In the genomic region with DNA sequence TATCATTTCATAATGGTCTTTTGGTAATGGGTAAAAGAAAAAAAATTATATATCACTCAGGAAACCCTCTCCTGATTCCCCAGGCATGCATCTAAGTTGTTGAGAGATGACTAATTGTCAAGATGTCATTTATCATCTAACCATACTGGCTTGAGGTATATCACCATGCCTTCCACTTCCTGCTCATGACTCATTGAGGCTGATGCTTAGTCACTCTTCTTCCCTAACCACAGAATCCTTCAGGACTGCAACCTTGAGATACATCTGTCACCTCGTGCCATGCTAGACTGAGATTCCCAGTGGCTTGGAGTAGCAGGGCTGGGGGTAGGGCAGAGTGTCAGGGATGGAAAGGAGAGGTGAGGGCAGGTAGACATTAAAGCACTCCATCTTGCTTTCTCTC, we compare ENCODE assay signal across 10 cellular contexts.
A peak's percentile ranks its signal among the peaks of the same experiment; 100 is the strongest.
DNase-seq lines count a peak whose midpoint lies in the region; ATAC-seq and TF ChIP-seq lines count a peak whose summit lies in the region.
"Had no signal": no experiment of that assay in that cellular context is flagged by ENCODE, and none has a peak within 500 bp of the region (broad histone marks: within the 10 kb centered on the region; RNA-seq: fewer than 3 reads in every experiment).

No MANE protein-coding gene starts in this region.

- ATAC-seq in GM18502 (IDR thresholded peaks at IDR 0.05; ENCODE audit: poor library complexity, unreplicated experiment): no peak
- no peak for ATAC-seq in HG03521 (IDR thresholded peaks at IDR 0.05; ENCODE audit: unreplicated experiment)
- no peak for ATAC-seq in activated T-cell treated with anti-CD3 and anti-CD28 coated beads, Interleukin-2, amount 50 U/mL, for 72 hours (replicated peaks in 1 of 2)
- ATAC-seq in HG03108 (IDR thresholded peaks at IDR 0.05; ENCODE audit: unreplicated experiment): no peak

- DNase-seq in AG08396 (ENCODE audit: low spot score) (peak; percentile 79), HFFc6 (peak; percentile 95), OCI-M2 (lab: John Stamatoyannopoulos, UW; ENCODE audit: unreplicated experiment) (peak; percentile 25), fibroblast of lung (ENCODE audit: low read depth in 2 of 2) (peak; percentile 93 to 99)
- no peak for DNase-seq in activated T-cell treated with anti-CD3 and anti-CD28 coated beads, Interleukin-2, amount 50 U/mL, for 72 hours
- DNase-seq: COR-L47 had no signal

- no peak overlapping the region for H3K9ac ChIP-seq in fibroblast of lung (ENCODE audit: insufficient read depth, low read length)

- H3K4me3 Mint-ChIP-seq in HFFc6: peak overlapping the region; percentile 47
- H3K4me3 Mint-ChIP-seq in activated T-cell treated with anti-CD3 and anti-CD28 coated beads, Interleukin-2, amount 50 U/mL, for 72 hours: no peak overlapping the region
- H3K4me3 Mint-ChIP-seq: activated naive CD8-positive, alpha-beta T cell had no signal

- no peaks in the 10 kb centered on the region for H3K9me3 Mint-ChIP-seq in HFFc6
- peaks cover 4 to 5% of the 10 kb centered on the region in 2 donors for H3K9me3 Mint-ChIP-seq in activated T-cell treated with anti-CD3 and anti-CD28 coated beads, Interleukin-2, amount 50 U/mL, for 72 hours

- no peaks in the 10 kb centered on the region for H3K36me3 ChIP-seq in fibroblast of lung (ENCODE audit: control insufficient read depth, insufficient read depth, low read length)

- no peak for TF ChIP-seq CTCF in HFFc6 (IDR thresholded peaks at IDR 0.05)
- TF ChIP-seq CTCF in fibroblast of lung (conservative IDR thresholded peaks at IDR 0.05 in 1 of 2, IDR thresholded peaks at IDR 0.05 in 1 of 2; ENCODE audit: low read depth in 1 of 2, low read length in 2 of 2): no peak

- no peaks in the 10 kb centered on the region for H3K9me3 ChIP-seq in fibroblast of lung (ENCODE audit: control insufficient read depth, insufficient read depth, low read depth, low read length)

- no peak overlapping the region for H2AFZ ChIP-seq in fibroblast of lung (ENCODE audit: low read length)

- no peaks in the 10 kb centered on the region for H3K4me1 ChIP-seq in fibroblast of lung (ENCODE audit: control insufficient read depth, extremely low read depth, insufficient read depth, low read length)

- H3K27ac Mint-ChIP-seq in HFFc6: peak overlapping the region; percentile 74
- H3K27ac Mint-ChIP-seq in activated T-cell treated with anti-CD3 and anti-CD28 coated beads, Interleukin-2, amount 50 U/mL, for 72 hours: no peak overlapping the region
- H3K27ac Mint-ChIP-seq: activated naive CD8-positive, alpha-beta T cell had no signal

- no peaks in the 10 kb centered on the region for H3K79me2 ChIP-seq in fibroblast of lung (ENCODE audit: control insufficient read depth, insufficient read depth, low read length)

- no peaks in the 10 kb centered on the region for H3K27me3 Mint-ChIP-seq in HFFc6 (ENCODE audit: insufficient read depth)
- H3K27me3 Mint-ChIP-seq in activated T-cell treated with anti-CD3 and anti-CD28 coated beads, Interleukin-2, amount 50 U/mL, for 72 hours (ENCODE audit: low read depth): no peaks in the 10 kb centered on the region
- H3K27me3 Mint-ChIP-seq: activated naive CD8-positive, alpha-beta T cell had no signal

- H3K4me2 ChIP-seq in fibroblast of lung (ENCODE audit: extremely low read depth, insufficient read depth, low read length): peak overlapping the region; percentile 4

- H3K4me1 Mint-ChIP-seq in HFFc6 (ENCODE audit: low read depth): peaks cover 35% of the 10 kb centered on the region
- no peaks in the 10 kb centered on the region for H3K4me1 Mint-ChIP-seq in activated T-cell treated with anti-CD3 and anti-CD28 coated beads, Interleukin-2, amount 50 U/mL, for 72 hours (ENCODE audit: low read depth)

- no peaks in the 10 kb centered on the region for H4K20me1 ChIP-seq in fibroblast of lung (ENCODE audit: control insufficient read depth, extremely low read depth, insufficient read depth, low read length)

- no peaks in the 10 kb centered on the region for H3K36me3 Mint-ChIP-seq in HFFc6 (ENCODE audit: low read depth)
- peaks cover 0 to 1% of the 10 kb centered on the region in 2 donors for H3K36me3 Mint-ChIP-seq in activated T-cell treated with anti-CD3 and anti-CD28 coated beads, Interleukin-2, amount 50 U/mL, for 72 hours (ENCODE audit: insufficient read depth in 2 of 2)
- H3K36me3 Mint-ChIP-seq: activated naive CD8-positive, alpha-beta T cell had no signal

- H3K27me3 ChIP-seq in fibroblast of lung (ENCODE audit: control insufficient read depth, insufficient read depth, low read length): no peaks in the 10 kb centered on the region

- H3K4me3 ChIP-seq in fibroblast of lung (replicated peaks in 1 of 4; ENCODE audit: control extremely low read depth in 1 of 4, insufficient read depth in 1 of 4, low read depth in 3 of 4, low read length in 4 of 4): no peak overlapping the region

- H3K27ac ChIP-seq in fibroblast of lung (ENCODE audit: insufficient read depth, low read length): peak overlapping the region; percentile 33

Comparison
In these comparisons a context has a peak if more than half of its experiments do, and no peak if none do; other contexts are left out.
1. DNase-seq: peak in AG08396 (single experiment), HFFc6 (single experiment), OCI-M2 (single experiment) and fibroblast of lung (2 of 2); none in activated T-cell treated with anti-CD3 and anti-CD28 coated beads, Interleukin-2, amount 50 U/mL, for 72 hours (0 of 2).